In genomic region chr20:58587467-58587866, GRCh38 we compare ENCODE assay signal across 19 cellular contexts.
A peak's percentile ranks its signal among the peaks of the same experiment; 100 is the strongest.
DNase-seq lines count a peak whose midpoint lies in the region; ATAC-seq, FAIRE-seq and TF ChIP-seq lines count a peak whose summit lies in the region.
"Had no signal": no experiment of that assay in that cellular context is flagged by ENCODE, and none has a peak within 500 bp of the region (broad histone marks: within the 10 kb centered on the region; RNA-seq: fewer than 3 reads in every experiment).

No MANE protein-coding gene starts in this region.

- no peak overlapping the region for H2BK120ac ChIP-seq in H1 (replicated peaks; ENCODE audit: low read depth, low read length)
- peak overlapping the region; percentile 2 for H2BK120ac ChIP-seq in trophoblast cell (ENCODE audit: insufficient read depth, low read length, poor library complexity)

- H2AK5ac ChIP-seq in H1 (ENCODE audit: low read depth, low read length) = 0 out of 2 replicates have a peak overlapping the region, but pooled peaks have one; percentile 76
- peak overlapping the region; percentile 0 for H2AK5ac ChIP-seq in trophoblast cell (ENCODE audit: low read length)

- DNase-seq in H1 (ENCODE audit: low read depth in 1 of 2, low spot score in 2 of 2) = no peak
- no peak for DNase-seq in trophoblast cell
- peak; percentile 41 for DNase-seq in sciatic nerve (ENCODE audit: low spot score)
- DNase-seq in tibial artery = peak; percentile 11 to 33
- no peak for DNase-seq in NCI-H774 (lab: John Stamatoyannopoulos, UW)
- DNase-seq: C1 segment of cervical spinal cord; Calu3; CD4-positive, alpha-beta memory T cell; COR-L47; DMS53; DMS79 treated with DMSO at 0.1 percent for 48 hours; GF-D8; GOT3; H7; HCEC 1CT had no signal

- H3K36me3 ChIP-seq in H1 (ENCODE audit: control insufficient read depth in 2 of 4, insufficient read depth in 4 of 4, low read length in 3 of 4) = no peaks in the 10 kb centered on the region
- no peaks in the 10 kb centered on the region for H3K36me3 ChIP-seq in trophoblast cell (ENCODE audit: control insufficient read depth in 1 of 2, insufficient read depth in 2 of 2, low read length in 2 of 2)
- no peaks in the 10 kb centered on the region for H3K36me3 ChIP-seq in tibial artery

- no peak overlapping the region for H2BK5ac ChIP-seq in H1 (ENCODE audit: low read depth, low read length)
- peak overlapping the region; percentile 2 for H2BK5ac ChIP-seq in trophoblast cell (ENCODE audit: low read depth, low read length, poor library complexity)

- no peak overlapping the region for H3K18ac ChIP-seq in H1 (ENCODE audit: extremely low read depth, low read length)
- H3K18ac ChIP-seq in trophoblast cell (ENCODE audit: low read length) = no peak overlapping the region

- intact Hi-C loops in sciatic nerve (cut with DNase I) (no loop called here), tibial artery (cut with DNase I; ENCODE audit: low total_unique reads) (no loop called here)

- H3K56ac ChIP-seq in H1 (replicated peaks; ENCODE audit: insufficient read length, low read depth, low read length) = peak overlapping the region; percentile 97

- H3K27me3 ChIP-seq in H1 (replicated peaks in 1 of 4; ENCODE audit: control insufficient read depth in 3 of 4, extremely low read depth in 1 of 4, insufficient read depth in 3 of 4, low read length in 3 of 4) (no peaks in the 10 kb centered on the region; a peak in 2 of 7 replicates), trophoblast cell (ENCODE audit: insufficient read depth, low read length) (no peaks in the 10 kb centered on the region), tibial artery (peaks cover 0 to 7% of the 10 kb centered on the region in 2 donors)

- H3K9ac ChIP-seq in H1 (replicated peaks in 1 of 4; ENCODE audit: extremely low read depth in 1 of 4, low read depth in 3 of 4, low read length in 3 of 4) (no peak overlapping the region), trophoblast cell (ENCODE audit: low read length) (no peak overlapping the region)

- H4K12ac ChIP-seq in trophoblast cell (ENCODE audit: low read depth, low read length) = no peak overlapping the region

- peaks cover 0 to 3% (median 2%) of the 10 kb centered on the region in 4 experiments; a peak in 4 of 7 replicates for H3K4me1 ChIP-seq in H1 (replicated peaks in 1 of 4; ENCODE audit: control insufficient read depth in 3 of 4, insufficient read depth in 4 of 4, low read length in 3 of 4)
- H3K4me1 ChIP-seq in trophoblast cell (ENCODE audit: control insufficient read depth in 1 of 2, insufficient read depth in 2 of 2, low read length in 2 of 2) = peaks cover 15 to 18% of the 10 kb centered on the region in 2 experiments
- H3K4me1 ChIP-seq in tibial artery = no peaks in the 10 kb centered on the region

- H3K4me2 ChIP-seq in H1 (ENCODE audit: insufficient read depth in 1 of 2, low read depth in 2 of 2, low read length in 2 of 2) (no peak overlapping the region), trophoblast cell (ENCODE audit: low read length) (no peak overlapping the region)

- TF ChIP-seq EP300 in H1 (IDR thresholded peaks at IDR 0.05; ENCODE audit: borderline replicate concordance in 1 of 2, low read depth in 2 of 2, low read length in 2 of 2) = no peak

- TF ChIP-seq POLR2A in H1 (IDR thresholded peaks at IDR 0.05; ENCODE audit: control extremely low read depth in 1 of 2, low read depth in 2 of 2, low read length in 2 of 2) = no peak

- H3K4me3 ChIP-seq in H1 (ENCODE audit: extremely low read depth in 1 of 4, insufficient read depth in 2 of 4, low read depth in 3 of 4, low read length in 4 of 4) (no peak overlapping the region), trophoblast cell (ENCODE audit: low read depth, low read length) (peak overlapping the region; percentile 10), tibial artery (no peak overlapping the region)

- TF ChIP-seq CTCF in H1 (IDR thresholded peaks at IDR 0.05; ENCODE audit: control extremely low read depth in 1 of 3, insufficient read depth in 1 of 3, low read depth in 1 of 3, low read length in 3 of 3) (no peak), tibial artery (IDR thresholded peaks at IDR 0.05) (no peak)

- H3K9me3 ChIP-seq in H1 (ENCODE audit: insufficient read depth in 2 of 2, low read depth in 1 of 2, low read length in 1 of 2) (peaks cover 0 to 1% of the 10 kb centered on the region in 2 experiments; a peak in 1 of 4 replicates), trophoblast cell (ENCODE audit: insufficient read depth, low read depth, low read length) (peaks cover 2% of the 10 kb centered on the region), tibial artery (peaks cover 0 to 3% (median 0%) of the 10 kb centered on the region in 3 donors)

- no peak for FAIRE-seq in H1 (lab: Jason Lieb, UNC)
- FAIRE-seq: GM12891, GM18507 had no signal

- no peaks in the 10 kb centered on the region for H3K79me2 ChIP-seq in H1 (ENCODE audit: control insufficient read depth in 1 of 2, insufficient read depth in 2 of 2, low read length in 2 of 2)
- H3K79me2 ChIP-seq in trophoblast cell (ENCODE audit: control insufficient read depth, insufficient read depth, low read length, poor library complexity) = peaks cover 2% of the 10 kb centered on the region

- no peak for ATAC-seq in sciatic nerve
- no peak for ATAC-seq in GM21723 (IDR thresholded peaks at IDR 0.05; ENCODE audit: unreplicated experiment)
- ATAC-seq in GM18873 (IDR thresholded peaks at IDR 0.05; ENCODE audit: low FRiP score, unreplicated experiment) = no peak

- no peak overlapping the region; the same call in 1 of the 2 replicates for H4K8ac ChIP-seq in H1 (ENCODE audit: extremely low read depth, insufficient read depth, low read length)
- H4K8ac ChIP-seq in trophoblast cell (ENCODE audit: low read depth, low read length) = no peak overlapping the region

- H3K27ac ChIP-seq in H1 (ENCODE audit: low read depth, low read length) (no peak overlapping the region), trophoblast cell (ENCODE audit: low read depth, low read length) (no peak overlapping the region), tibial artery (no peak overlapping the region)

- no peak for TF ChIP-seq RAD21 in H1 (IDR thresholded peaks at IDR 0.05 in 1 of 2, conservative IDR thresholded peaks at IDR 0.05 in 1 of 2; ENCODE audit: low read depth in 2 of 2, low read length in 2 of 2)

- H3K23me2 ChIP-seq in H1 (ENCODE audit: low read depth, low read length) = peaks cover 2% of the 10 kb centered on the region; the same call in 1 of the 2 replicates

- no peak overlapping the region for H2AFZ ChIP-seq in H1 (ENCODE audit: low read length)
- no peak overlapping the region for H2AFZ ChIP-seq in trophoblast cell (ENCODE audit: insufficient read depth, low read length, poor library complexity)

- H4K91ac ChIP-seq in H1 (replicated peaks; ENCODE audit: insufficient read length, low read length) (no peak overlapping the region), trophoblast cell (ENCODE audit: low read depth, low read length) (peak overlapping the region; percentile 87)

- H4K5ac ChIP-seq in H1 (ENCODE audit: insufficient read length, low read depth, low read length) = no peak overlapping the region

- no peak overlapping the region for H3K4ac ChIP-seq in H1 (replicated peaks; ENCODE audit: insufficient read length, low read depth, low read length)
- H3K4ac ChIP-seq in trophoblast cell (ENCODE audit: low read depth, low read length) = no peak overlapping the region

- 88% methylated on average over 9 of the region's 9 CpGs; no CpG with 5 or more reads in 1 of the 2 experiments for WGBS in H1 (ENCODE audit: extremely low coverage in 1 of 2, insufficient coverage in 1 of 2, insufficient read length in 1 of 2, insufficient replicate concordance in 2 of 2, low coverage in 1 of 2, low lambda C conversion rate in 2 of 2, missing lambda C conversion rate in 1 of 2), 2 experiments
- no CpG with 5 or more reads among the region's 9 CpGs for WGBS in trophoblast cell (ENCODE audit: extremely low coverage, insufficient coverage, insufficient read length)

- H3K14ac ChIP-seq in H1 (ENCODE audit: insufficient read length) (no peak overlapping the region), trophoblast cell (ENCODE audit: low read length) (no peak overlapping the region)

- no peak overlapping the region for H3K23ac ChIP-seq in H1 (ENCODE audit: insufficient read length)
- H3K23ac ChIP-seq in trophoblast cell (ENCODE audit: low read length) = no peak overlapping the region

- CTCF ChIA-PET in H1 (lab: Charles Lee; ENCODE audit: partially characterized antibody) = interaction anchor here (0.5 to 0.7 kb wide), 2 partner anchors 13 to 58 kb away, joined by 3 read pairs; no protein-coding TSS in a partner anchor

- no peak overlapping the region for H2BK15ac ChIP-seq in H1 (ENCODE audit: low read length)

- H3K79me1 ChIP-seq in H1 (ENCODE audit: low read depth, low read length) (no peaks in the 10 kb centered on the region), trophoblast cell (ENCODE audit: low read length) (peaks cover 20% of the 10 kb centered on the region)

- POLR2A ChIA-PET in H1 (lab: Charles Lee; ENCODE audit: partially characterized antibody) = interaction anchor here (1.3 kb wide), 1 partner anchor 9 kb away, joined by 4 read pairs; no protein-coding TSS in a partner anchor

- H2BK12ac ChIP-seq in H1 (ENCODE audit: low read depth, low read length) = 0 out of 2 replicates have a peak overlapping the region, but pooled peaks have one; percentile 27
- peak overlapping the region; percentile 93 for H2BK12ac ChIP-seq in trophoblast cell (ENCODE audit: low read length)

- H4K20me1 ChIP-seq in H1 (replicated peaks in 1 of 2; ENCODE audit: control insufficient read depth in 1 of 2, insufficient read depth in 2 of 2, low read length in 2 of 2) = no peaks in the 10 kb centered on the region

- H2BK20ac ChIP-seq in H1 (ENCODE audit: low read length) = no peak overlapping the region

TF ChIP-seq in H1, 55 proteins besides CTCF, POLR2A, EP300 and RAD21 (continues in another document):
- TF ChIP-seq TAF1 (IDR thresholded peaks at IDR 0.05; ENCODE audit: low read depth, low read length) (no peak), RBBP5 (IDR thresholded peaks at IDR 0.05; ENCODE audit: borderline replicate concordance, low read depth, low read length) (no peak), GTF2F1 (IDR thresholded peaks at IDR 0.05; ENCODE audit: borderline replicate concordance, low read depth, low read length) (no peak), SIRT6 (IDR thresholded peaks at IDR 0.05; ENCODE audit: low read length) (no peak), SRF (IDR thresholded peaks at IDR 0.05; ENCODE audit: low read depth, low read length) (no peak), KDM5A (IDR thresholded peaks at IDR 0.05; ENCODE audit: low read length) (no peak), E2F6 (IDR thresholded peaks at IDR 0.05) (no peak), SP4 (IDR thresholded peaks at IDR 0.05; ENCODE audit: low read length) (no peak), TBP (IDR thresholded peaks at IDR 0.05; ENCODE audit: low read depth, low read length) (no peak), CBX8 (IDR thresholded peaks at IDR 0.05; ENCODE audit: borderline replicate concordance, low read depth, low read length) (no peak)

Comparison
In these comparisons a context has a peak if more than half of its experiments do, and no peak if none do; other contexts are left out.
1. DNase-seq: peak in sciatic nerve (single experiment) and tibial artery (2 of 2); none in H1 (0 of 2), trophoblast cell (0 of 2) and NCI-H774 (single experiment).